In the genomic region with DNA sequence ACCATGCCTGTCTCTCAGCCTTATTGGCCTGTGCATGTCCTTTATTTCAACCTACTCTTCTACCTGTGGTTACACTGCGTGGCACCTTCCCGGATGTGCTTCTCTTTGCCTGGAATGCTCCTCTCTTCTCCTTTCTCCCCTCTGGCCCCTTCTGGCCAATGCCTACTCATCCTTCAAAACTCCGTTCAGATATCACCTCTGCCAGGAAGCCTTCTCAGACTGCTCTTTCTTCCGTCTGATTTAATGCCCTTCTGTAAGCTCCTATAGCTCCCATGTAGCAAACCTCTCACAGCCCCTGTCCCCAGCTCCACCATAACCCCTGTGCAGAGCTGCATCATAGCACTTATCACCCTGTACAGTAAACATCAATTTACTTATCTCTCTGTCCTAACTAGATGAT, we compare ENCODE assay signal across 2 cellular contexts.
TF ChIP-seq lines count a peak whose summit lies in the region.

No MANE protein-coding gene starts in this region.

TF ChIP-seq in SK-N-SH, 30 proteins besides CTCF, POLR2A, EP300 and RAD21:
- TF ChIP-seq YY1 (IDR thresholded peaks at IDR 0.05; ENCODE audit: low read depth) (no peak), GATA2 (CRISPR knock-in tag; IDR thresholded peaks at IDR 0.05) (peak; percentile 31; the same call in 1 of the 2 replicates)
TF ChIP-seq in SK-N-SH: peak in this region for 1.

TF ChIP-seq in K562, 482 proteins besides CTCF, POLR2A, EP300 and RAD21:
- TF ChIP-seq, protein P1, sequence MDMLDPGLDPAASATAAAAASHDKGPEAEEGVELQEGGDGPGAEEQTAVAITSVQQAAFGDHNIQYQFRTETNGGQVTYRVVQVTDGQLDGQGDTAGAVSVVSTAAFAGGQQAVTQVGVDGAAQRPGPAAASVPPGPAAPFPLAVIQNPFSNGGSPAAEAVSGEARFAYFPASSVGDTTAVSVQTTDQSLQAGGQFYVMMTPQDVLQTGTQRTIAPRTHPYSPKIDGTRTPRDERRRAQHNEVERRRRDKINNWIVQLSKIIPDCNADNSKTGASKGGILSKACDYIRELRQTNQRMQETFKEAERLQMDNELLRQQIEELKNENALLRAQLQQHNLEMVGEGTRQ (CRISPR knock-in tag; IDR thresholded peaks at IDR 0.05) = no peak
- TF ChIP-seq ZFP36 (IDR thresholded peaks at IDR 0.05; ENCODE audit: low read depth, low read length, partially characterized antibody) = peak; percentile 93
- no peak for TF ChIP-seq NR4A1 (CRISPR knock-in tag; IDR thresholded peaks at IDR 0.05)
- no peak for TF ChIP-seq NR4A1 (tag; IDR thresholded peaks at IDR 0.05)
- TF ChIP-seq, protein P2, sequence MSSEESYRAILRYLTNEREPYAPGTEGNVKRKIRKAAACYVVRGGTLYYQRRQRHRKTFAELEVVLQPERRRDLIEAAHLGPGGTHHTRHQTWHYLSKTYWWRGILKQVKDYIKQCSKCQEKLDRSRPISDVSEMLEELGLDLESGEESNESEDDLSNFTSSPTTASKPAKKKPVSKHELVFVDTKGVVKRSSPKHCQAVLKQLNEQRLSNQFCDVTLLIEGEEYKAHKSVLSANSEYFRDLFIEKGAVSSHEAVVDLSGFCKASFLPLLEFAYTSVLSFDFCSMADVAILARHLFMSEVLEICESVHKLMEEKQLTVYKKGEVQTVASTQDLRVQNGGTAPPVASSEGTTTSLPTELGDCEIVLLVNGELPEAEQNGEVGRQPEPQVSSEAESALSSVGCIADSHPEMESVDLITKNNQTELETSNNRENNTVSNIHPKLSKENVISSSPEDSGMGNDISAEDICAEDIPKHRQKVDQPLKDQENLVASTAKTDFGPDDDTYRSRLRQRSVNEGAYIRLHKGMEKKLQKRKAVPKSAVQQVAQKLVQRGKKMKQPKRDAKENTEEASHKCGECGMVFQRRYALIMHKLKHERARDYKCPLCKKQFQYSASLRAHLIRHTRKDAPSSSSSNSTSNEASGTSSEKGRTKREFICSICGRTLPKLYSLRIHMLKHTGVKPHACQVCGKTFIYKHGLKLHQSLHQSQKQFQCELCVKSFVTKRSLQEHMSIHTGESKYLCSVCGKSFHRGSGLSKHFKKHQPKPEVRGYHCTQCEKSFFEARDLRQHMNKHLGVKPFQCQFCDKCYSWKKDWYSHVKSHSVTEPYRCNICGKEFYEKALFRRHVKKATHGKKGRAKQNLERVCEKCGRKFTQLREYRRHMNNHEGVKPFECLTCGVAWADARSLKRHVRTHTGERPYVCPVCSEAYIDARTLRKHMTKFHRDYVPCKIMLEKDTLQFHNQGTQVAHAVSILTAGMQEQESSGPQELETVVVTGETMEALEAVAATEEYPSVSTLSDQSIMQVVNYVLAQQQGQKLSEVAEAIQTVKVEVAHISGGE (CRISPR knock-in tag; IDR thresholded peaks at IDR 0.05) = no peak
- TF ChIP-seq MCM3 (IDR thresholded peaks at IDR 0.05) = no peak
- TF ChIP-seq TGIF2 (CRISPR knock-in tag; IDR thresholded peaks at IDR 0.05) = no peak
- TF ChIP-seq, protein P3, sequence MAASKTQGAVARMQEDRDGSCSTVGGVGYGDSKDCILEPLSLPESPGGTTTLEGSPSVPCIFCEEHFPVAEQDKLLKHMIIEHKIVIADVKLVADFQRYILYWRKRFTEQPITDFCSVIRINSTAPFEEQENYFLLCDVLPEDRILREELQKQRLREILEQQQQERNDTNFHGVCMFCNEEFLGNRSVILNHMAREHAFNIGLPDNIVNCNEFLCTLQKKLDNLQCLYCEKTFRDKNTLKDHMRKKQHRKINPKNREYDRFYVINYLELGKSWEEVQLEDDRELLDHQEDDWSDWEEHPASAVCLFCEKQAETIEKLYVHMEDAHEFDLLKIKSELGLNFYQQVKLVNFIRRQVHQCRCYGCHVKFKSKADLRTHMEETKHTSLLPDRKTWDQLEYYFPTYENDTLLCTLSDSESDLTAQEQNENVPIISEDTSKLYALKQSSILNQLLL (CRISPR knock-in tag; IDR thresholded peaks at IDR 0.05; ENCODE audit: borderline replicate concordance) = no peak
- TF ChIP-seq ZNF408 (CRISPR knock-in tag; IDR thresholded peaks at IDR 0.05; ENCODE audit: low read depth) = no peak
- no peak for TF ChIP-seq TRIM28 (IDR thresholded peaks at IDR 0.05)
- 0 out of 2 replicates have a peak, but pooled peaks have one; percentile 29 for TF ChIP-seq ZNF436 (CRISPR knock-in tag; IDR thresholded peaks at IDR 0.05)
- no peak for TF ChIP-seq KLF13 (tag; IDR thresholded peaks at IDR 0.05; ENCODE audit: borderline replicate concordance, low read depth)
- TF ChIP-seq ZNF165 (CRISPR knock-in tag; IDR thresholded peaks at IDR 0.05; ENCODE audit: borderline replicate concordance) = no peak
- TF ChIP-seq ZNF644 (tag; IDR thresholded peaks at IDR 0.05; ENCODE audit: low read depth) = no peak
- TF ChIP-seq, protein P4, sequence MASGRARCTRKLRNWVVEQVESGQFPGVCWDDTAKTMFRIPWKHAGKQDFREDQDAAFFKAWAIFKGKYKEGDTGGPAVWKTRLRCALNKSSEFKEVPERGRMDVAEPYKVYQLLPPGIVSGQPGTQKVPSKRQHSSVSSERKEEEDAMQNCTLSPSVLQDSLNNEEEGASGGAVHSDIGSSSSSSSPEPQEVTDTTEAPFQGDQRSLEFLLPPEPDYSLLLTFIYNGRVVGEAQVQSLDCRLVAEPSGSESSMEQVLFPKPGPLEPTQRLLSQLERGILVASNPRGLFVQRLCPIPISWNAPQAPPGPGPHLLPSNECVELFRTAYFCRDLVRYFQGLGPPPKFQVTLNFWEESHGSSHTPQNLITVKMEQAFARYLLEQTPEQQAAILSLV (tag; IDR thresholded peaks at IDR 0.05) = no peak
- TF ChIP-seq, protein P5, sequence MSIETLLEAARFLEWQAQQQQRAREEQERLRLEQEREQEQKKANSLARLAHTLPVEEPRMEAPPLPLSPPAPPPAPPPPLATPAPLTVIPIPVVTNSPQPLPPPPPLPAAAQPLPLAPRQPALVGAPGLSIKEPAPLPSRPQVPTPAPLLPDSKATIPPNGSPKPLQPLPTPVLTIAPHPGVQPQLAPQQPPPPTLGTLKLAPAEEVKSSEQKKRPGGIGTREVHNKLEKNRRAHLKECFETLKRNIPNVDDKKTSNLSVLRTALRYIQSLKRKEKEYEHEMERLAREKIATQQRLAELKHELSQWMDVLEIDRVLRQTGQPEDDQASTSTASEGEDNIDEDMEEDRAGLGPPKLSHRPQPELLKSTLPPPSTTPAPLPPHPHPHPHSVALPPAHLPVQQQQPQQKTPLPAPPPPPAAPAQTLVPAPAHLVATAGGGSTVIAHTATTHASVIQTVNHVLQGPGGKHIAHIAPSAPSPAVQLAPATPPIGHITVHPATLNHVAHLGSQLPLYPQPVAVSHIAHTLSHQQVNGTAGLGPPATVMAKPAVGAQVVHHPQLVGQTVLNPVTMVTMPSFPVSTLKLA (conservative IDR thresholded peaks at IDR 0.05) = no peak
- no peak for TF ChIP-seq CEBPB (tag; IDR thresholded peaks at IDR 0.05)
- no peak for TF ChIP-seq ZNF586 (CRISPR knock-in tag; conservative IDR thresholded peaks at IDR 0.05)
